7 cellular contexts compared by ENCODE assay signal in genomic region chr1:230972855-230973271, GRCh38. TPM values are rescaled to one million over a fixed set of nuclear protein-coding genes. Genes with fewer than 3 reads are reported as not detected.
DNase-seq lines count a peak whose midpoint lies in the region; ATAC-seq lines count a peak whose summit lies in the region.

No MANE protein-coding gene starts in this region.

- peaks cover 45 to 71% of the 10 kb centered on the region in 2 donors for H3K4me1 Mint-ChIP-seq in stimulated activated naive B cell treated with anti-CD40 and anti-IgM and Interleukin-4, amounts not matched to agents 10 μg/mL and 1 μg/mL and 100 μg/mL, for 72 hours

- H3K27ac Mint-ChIP-seq in stimulated activated naive B cell treated with anti-CD40 and anti-IgM and Interleukin-4, amounts not matched to agents 10 μg/mL and 1 μg/mL and 100 μg/mL, for 72 hours, result peak overlapping the region; percentile 93

- H3K36me3 Mint-ChIP-seq in stimulated activated naive B cell treated with anti-CD40 and anti-IgM and Interleukin-4, amounts not matched to agents 10 μg/mL and 1 μg/mL and 100 μg/mL, for 72 hours, result peaks cover 28 to 42% of the 10 kb centered on the region in 2 donors

- no peaks in the 10 kb centered on the region for H3K9me3 Mint-ChIP-seq in stimulated activated naive B cell treated with anti-CD40 and anti-IgM and Interleukin-4, amounts not matched to agents 10 μg/mL and 1 μg/mL and 100 μg/mL, for 72 hours

- DNase-seq in T-helper 9 cell (peak; percentile 51), dedifferentiated amniotic fluid mesenchymal stem cell (ENCODE audit: extremely low spot score) (peak; percentile 22), COR-L47 (lab: John Stamatoyannopoulos, UW) (no peak), left lobe of liver (ENCODE audit: low spot score) (no peak)
- no peak for DNase-seq in stimulated activated naive B cell treated with anti-CD40 and anti-IgM and Interleukin-4, amounts not matched to agents 10 μg/mL and 1 μg/mL and 100 μg/mL, for 72 hours

- no peaks in the 10 kb centered on the region for H3K27me3 Mint-ChIP-seq in stimulated activated naive B cell treated with anti-CD40 and anti-IgM and Interleukin-4, amounts not matched to agents 10 μg/mL and 1 μg/mL and 100 μg/mL, for 72 hours

- H3K4me3 Mint-ChIP-seq in stimulated activated naive B cell treated with anti-CD40 and anti-IgM and Interleukin-4, amounts not matched to agents 10 μg/mL and 1 μg/mL and 100 μg/mL, for 72 hours, result peak overlapping the region; percentile 28 to 48

- ATAC-seq in GM19328 (IDR thresholded peaks at IDR 0.05; ENCODE audit: unreplicated experiment), result peak; percentile 75
- ATAC-seq in HG03175 (IDR thresholded peaks at IDR 0.05; ENCODE audit: unreplicated experiment), result peak; percentile 82
- peak; percentile 87 to 89 for ATAC-seq in stimulated activated naive B cell treated with anti-CD40 and anti-IgM and Interleukin-4, amounts not matched to agents 10 μg/mL and 1 μg/mL and 100 μg/mL, for 72 hours (replicated peaks)
- ATAC-seq in left lobe of liver, result no peak

RNA-seq across cellular contexts. Expression of gene TTC13, which starts 5.8 kb away (rescaled TPM):
- 7.5 TPM for total RNA-seq in left lobe of liver

RNA-seq across cellular contexts. Expression of gene ARV1, which starts 6.0 kb away (rescaled TPM):
- total RNA-seq in left lobe of liver, result 10.6 TPM

Comparison
In these comparisons a context has a peak if more than half of its experiments do, and no peak if none do; other contexts are left out.
1. DNase-seq: peak in T-helper 9 cell (single experiment) and dedifferentiated amniotic fluid mesenchymal stem cell (single experiment); none in stimulated activated naive B cell treated with anti-CD40 and anti-IgM and Interleukin-4, amounts not matched to agents 10 μg/mL and 1 μg/mL and 100 μg/mL, for 72 hours (single experiment), COR-L47 (single experiment) and left lobe of liver (single experiment).